In genomic region chr12:109710279-109710746, GRCh38 we compare ENCODE assay signal across 1 cellular context.
TF ChIP-seq lines count a peak whose summit lies in the region.

No MANE protein-coding gene starts in this region.

TF ChIP-seq in HepG2, 621 proteins besides CTCF, POLR2A, EP300 and RAD21 (continued from another document and continues in another):
- TF ChIP-seq ZNF770 (CRISPR knock-in tag; IDR thresholded peaks at IDR 0.05) (peak; percentile 33), GMEB2 (CRISPR knock-in tag; IDR thresholded peaks at IDR 0.05; ENCODE audit: low read depth) (no peak), ZNF629 (CRISPR knock-in tag; conservative IDR thresholded peaks at IDR 0.05) (peak; percentile 81), TAF15 (IDR thresholded peaks at IDR 0.05; ENCODE audit: low read depth, low read length, poor library complexity, severe bottlenecking) (no peak), ZNF749 (CRISPR knock-in tag; IDR thresholded peaks at IDR 0.05; ENCODE audit: borderline replicate concordance) (no peak), TSC22D2 (CRISPR knock-in tag; IDR thresholded peaks at IDR 0.05; ENCODE audit: borderline replicate concordance) (no peak), ZNF672 (CRISPR knock-in tag; IDR thresholded peaks at IDR 0.05) (no peak), PAXIP1 (CRISPR knock-in tag; conservative IDR thresholded peaks at IDR 0.05) (0 out of 2 replicates have a peak, but pooled peaks have one; percentile 38), ZNF761 (CRISPR knock-in tag; conservative IDR thresholded peaks at IDR 0.05) (no peak), NCOR1 (IDR thresholded peaks at IDR 0.05; ENCODE audit: borderline replicate concordance, low read length) (peak; percentile 59), CBFB (CRISPR knock-in tag; IDR thresholded peaks at IDR 0.05) (no peak), ZNF746 (CRISPR knock-in tag; IDR thresholded peaks at IDR 0.05) (no peak), ZBTB14 (CRISPR knock-in tag; IDR thresholded peaks at IDR 0.05) (no peak), CCDC6 (CRISPR knock-in tag; IDR thresholded peaks at IDR 0.05) (no peak), ZSCAN20 (CRISPR knock-in tag; IDR thresholded peaks at IDR 0.05; ENCODE audit: borderline replicate concordance) (no peak), ZNF496 (CRISPR knock-in tag; IDR thresholded peaks at IDR 0.05; ENCODE audit: insufficient replicate concordance) (no peak), ZNF549 (CRISPR knock-in tag; IDR thresholded peaks at IDR 0.05) (no peak), FOSL2 (CRISPR knock-in tag; IDR thresholded peaks at IDR 0.05) (peak; percentile 78), ZNF619 (CRISPR knock-in tag; IDR thresholded peaks at IDR 0.05) (no peak), ZNF740 (CRISPR knock-in tag; IDR thresholded peaks at IDR 0.05) (no peak), ZNF367 (CRISPR knock-in tag; IDR thresholded peaks at IDR 0.05; ENCODE audit: borderline replicate concordance) (no peak), NFIC (IDR thresholded peaks at IDR 0.05; ENCODE audit: low read length) (no peak), MED1 (CRISPR knock-in tag; IDR thresholded peaks at IDR 0.05) (peak; percentile 22), STAT6 (CRISPR knock-in tag; IDR thresholded peaks at IDR 0.05; ENCODE audit: borderline replicate concordance) (no peak), ZNF414 (CRISPR knock-in tag; IDR thresholded peaks at IDR 0.05) (no peak), PBX3 (CRISPR knock-in tag; IDR thresholded peaks at IDR 0.05; ENCODE audit: borderline replicate concordance) (no peak), ZNF326 (CRISPR knock-in tag; IDR thresholded peaks at IDR 0.05; ENCODE audit: borderline replicate concordance) (no peak), ATF5 (CRISPR knock-in tag; IDR thresholded peaks at IDR 0.05; ENCODE audit: low read depth) (no peak), ZNF18 (CRISPR knock-in tag; IDR thresholded peaks at IDR 0.05; ENCODE audit: insufficient replicate concordance) (no peak), ZBTB2 (CRISPR knock-in tag; IDR thresholded peaks at IDR 0.05; ENCODE audit: low read depth) (no peak), GABPA (IDR thresholded peaks at IDR 0.05; ENCODE audit: low read depth, low read length) (no peak), GABPA (CRISPR knock-in tag; IDR thresholded peaks at IDR 0.05; ENCODE audit: low read depth) (no peak), ZNF574 (CRISPR knock-in tag; IDR thresholded peaks at IDR 0.05) (no peak), RARA (CRISPR knock-in tag; IDR thresholded peaks at IDR 0.05) (peak; percentile 76), CREM (IDR thresholded peaks at IDR 0.05) (peak; percentile 9; the same call in 1 of the 2 replicates), CREM (CRISPR knock-in tag; IDR thresholded peaks at IDR 0.05) (no peak)
